Comparison of ENCODE assay signal across 13 cellular contexts in genomic region chr3:27661813-27662212, GRCh38.
DNase-seq lines count a peak whose midpoint lies in the region; ATAC-seq and TF ChIP-seq lines count a peak whose summit lies in the region.
"Had no signal": no experiment of that assay in that cellular context is flagged by ENCODE, and none has a peak within 500 bp of the region (broad histone marks: within the 10 kb centered on the region; RNA-seq: fewer than 3 reads in every experiment).

No MANE protein-coding gene starts in this region.

- peaks cover 12% of the 10 kb centered on the region for H3K4me1 Mint-ChIP-seq in memory B cell
- H3K4me1 Mint-ChIP-seq in mesothelial cell of epicardium = peaks cover 4% of the 10 kb centered on the region

- H3K27ac Mint-ChIP-seq in activated naive CD4-positive, alpha-beta T cell treated with anti-CD3 and anti-CD28 coated beads, Interleukin-2, amount 50 U/mL, for 72 hours = no peak overlapping the region
- no peak overlapping the region for H3K27ac Mint-ChIP-seq in memory B cell
- H3K27ac Mint-ChIP-seq in mesothelial cell of epicardium = no peak overlapping the region
- H3K27ac Mint-ChIP-seq: GM23338, IgD-negative memory B cell had no signal

- peak; percentile 44 to 81 for ATAC-seq in activated naive CD4-positive, alpha-beta T cell treated with anti-CD3 and anti-CD28 coated beads, Interleukin-2, amount 50 U/mL, for 72 hours
- peak; percentile 31 for ATAC-seq in HG02870 (IDR thresholded peaks at IDR 0.05; ENCODE audit: unreplicated experiment)
- ATAC-seq in memory B cell (ENCODE audit: low read depth) = peak; percentile 28
- no peak for ATAC-seq in GM18873 (IDR thresholded peaks at IDR 0.05; ENCODE audit: low FRiP score, unreplicated experiment)
- ATAC-seq: GM23338 had no signal

- H3K27me3 Mint-ChIP-seq in memory B cell (no peaks in the 10 kb centered on the region), mesothelial cell of epicardium (ENCODE audit: low read depth) (no peaks in the 10 kb centered on the region)
- H3K27me3 Mint-ChIP-seq: IgD-negative memory B cell had no signal

- H3K36me3 Mint-ChIP-seq in activated naive CD4-positive, alpha-beta T cell treated with anti-CD3 and anti-CD28 coated beads, Interleukin-2, amount 50 U/mL, for 72 hours = no peaks in the 10 kb centered on the region
- no peaks in the 10 kb centered on the region for H3K36me3 Mint-ChIP-seq in memory B cell
- H3K36me3 Mint-ChIP-seq in mesothelial cell of epicardium = no peaks in the 10 kb centered on the region
- H3K36me3 Mint-ChIP-seq: CD4-positive, alpha-beta memory T cell had no signal

- no peak for DNase-seq in activated naive CD4-positive, alpha-beta T cell treated with anti-CD3 and anti-CD28 coated beads, Interleukin-2, amount 50 U/mL, for 72 hours (ENCODE audit: low spot score in 2 of 2)
- DNase-seq in activated naive CD4-positive, alpha-beta T cell (lab: John Stamatoyannopoulos, UW) = no peak
- DNase-seq in memory B cell (ENCODE audit: low spot score in 2 of 2) = no peak
- DNase-seq in mesothelial cell of epicardium (ENCODE audit: low spot score in 2 of 2, unreplicated experiment in 2 of 2) = no peak
- DNase-seq in HuH-7.5 (ENCODE audit: low spot score) = no peak
- DNase-seq: BE2C; CD4-positive, alpha-beta memory T cell; DMS79; H9 had no signal

- no peak overlapping the region for H3K4me3 Mint-ChIP-seq in memory B cell
- H3K4me3 Mint-ChIP-seq in mesothelial cell of epicardium = no peak overlapping the region
- H3K4me3 Mint-ChIP-seq: CD4-positive, alpha-beta memory T cell; GM23338; H9 had no signal

- peaks cover 0 to 8% of the 10 kb centered on the region in 2 donors for H3K9me3 Mint-ChIP-seq in activated naive CD4-positive, alpha-beta T cell treated with anti-CD3 and anti-CD28 coated beads, Interleukin-2, amount 50 U/mL, for 72 hours
- H3K9me3 Mint-ChIP-seq in memory B cell (peaks cover 1% of the 10 kb centered on the region), mesothelial cell of epicardium (no peaks in the 10 kb centered on the region)
- H3K9me3 Mint-ChIP-seq: CD4-positive, alpha-beta memory T cell; GM23338; H9 had no signal

- TF ChIP-seq CTCF in mesothelial cell of epicardium (IDR thresholded peaks at IDR 0.05; ENCODE audit: unreplicated experiment) = no peak
